Comparison of ENCODE assay signal across 8 cellular contexts in the genomic region with DNA sequence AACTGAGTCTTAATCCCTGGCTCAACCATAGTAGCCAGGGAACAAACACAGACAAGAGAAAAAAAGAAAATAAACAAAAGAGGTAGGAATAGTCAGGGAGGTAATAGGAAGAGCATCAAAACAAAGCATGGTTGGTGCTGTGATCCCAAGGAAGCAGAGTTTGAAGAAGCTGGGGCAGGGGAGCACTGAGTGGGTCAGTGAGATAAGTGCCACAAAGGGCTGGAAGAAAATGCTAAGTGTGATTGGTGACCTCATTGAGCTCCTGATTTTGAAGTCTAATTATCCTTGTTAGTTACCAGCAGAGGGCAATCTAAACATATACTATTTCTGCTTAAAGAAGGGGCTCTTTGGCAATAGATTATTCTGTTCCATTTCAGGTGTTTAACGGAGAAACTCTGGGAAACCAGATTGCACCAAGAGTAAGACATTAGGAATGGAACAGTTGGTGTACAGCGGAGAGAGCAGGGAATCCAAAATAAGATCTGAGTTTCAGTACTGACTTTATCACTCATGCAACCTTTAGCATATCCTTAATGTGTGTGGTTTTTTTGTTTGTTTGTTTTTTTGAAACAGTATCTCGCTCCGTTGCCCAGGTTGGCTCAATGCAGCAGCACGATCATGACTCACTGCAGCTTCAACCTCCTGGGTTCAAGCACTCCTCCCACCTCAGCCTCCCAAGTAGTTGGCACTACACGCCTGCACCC. TPM values are rescaled to one million over a fixed set of nuclear protein-coding genes. Genes with fewer than 3 reads are reported as not detected.
DNase-seq lines count a peak whose midpoint lies in the region; ATAC-seq and TF ChIP-seq lines count a peak whose summit lies in the region.

No MANE protein-coding gene starts in this region.

- H3K36me3 Mint-ChIP-seq in H9 (ENCODE audit: insufficient read depth in 1 of 3, low read depth in 3 of 3) (peaks cover 0 to 6% (median 0%) of the 10 kb centered on the region in 3 experiments; a peak in 3 of 7 replicates), WTC11 (peaks cover 6% of the 10 kb centered on the region; the same call in 1 of the 2 replicates)
- H3K36me3 Mint-ChIP-seq in stimulated activated effector memory CD8-positive, alpha-beta T cell treated with anti-CD3 and anti-CD28 coated beads, Interleukin-12 subunit alpha, Interleukin-12 subunit beta, amount 100 ng/mL, for 72 hours: peaks cover 18% of the 10 kb centered on the region

- H2AFZ ChIP-seq in H9 (ENCODE audit: low read length): no peak overlapping the region

- DNase-seq in DMS79 treated with DMSO at 0.1 percent for 48 hours (lab: John Stamatoyannopoulos, UW): peak; percentile 43
- DNase-seq in H9: no peak
- DNase-seq in NCI-H2196 treated with DMSO at 0.1 percent for 48 hours (lab: John Stamatoyannopoulos, UW; ENCODE audit: unreplicated experiment): peak; percentile 72
- no peak for DNase-seq in WTC11 (ENCODE audit: low spot score)
- DNase-seq in left cardiac atrium: no peak
- no peak for DNase-seq in stimulated activated effector memory CD8-positive, alpha-beta T cell treated with anti-CD3 and anti-CD28 coated beads, Interleukin-12 subunit alpha, Interleukin-12 subunit beta, amount 100 ng/mL, for 72 hours (ENCODE audit: low spot score in 2 of 2)
- no peak for DNase-seq in activated CD4-positive, alpha-beta T cell treated with anti-CD3 and anti-CD28 coated beads for 4 hours
- DNase-seq in central memory CD4-positive, alpha-beta T cell: no peak

- no peak overlapping the region for H3K18ac ChIP-seq in H9 (ENCODE audit: insufficient read length, low read depth, low read length)

- no peak overlapping the region for H2BK20ac ChIP-seq in H9 (ENCODE audit: low read depth, low read length, poor library complexity, severe bottlenecking)

- H3K4me1 Mint-ChIP-seq in H9 (peaks cover 4 to 5% of the 10 kb centered on the region in 2 experiments), WTC11 (peaks cover 4% of the 10 kb centered on the region; the same call in 1 of the 2 replicates)
- H3K4me1 Mint-ChIP-seq in stimulated activated effector memory CD8-positive, alpha-beta T cell treated with anti-CD3 and anti-CD28 coated beads, Interleukin-12 subunit alpha, Interleukin-12 subunit beta, amount 100 ng/mL, for 72 hours: no peaks in the 10 kb centered on the region

- H3K27ac ChIP-seq in H9 (ENCODE audit: insufficient read length, low read depth, low read length): no peak overlapping the region

- no peaks in the 10 kb centered on the region for H3K79me1 ChIP-seq in H9 (ENCODE audit: insufficient read depth, low read depth, low read length, poor library complexity, severe bottlenecking)

- H3K4me1 ChIP-seq in H9 (ENCODE audit: insufficient read depth, low read length): no peaks in the 10 kb centered on the region

- H3K56ac ChIP-seq in H9 (ENCODE audit: insufficient read length, low read depth, low read length): no peak overlapping the region

- H2BK12ac ChIP-seq in H9 (ENCODE audit: insufficient read length, low read depth, low read length): no peak overlapping the region

- no peak overlapping the region for H3K4me3 Mint-ChIP-seq in H9
- H3K4me3 Mint-ChIP-seq in WTC11: no peak overlapping the region
- no peak overlapping the region for H3K4me3 Mint-ChIP-seq in stimulated activated effector memory CD8-positive, alpha-beta T cell treated with anti-CD3 and anti-CD28 coated beads, Interleukin-12 subunit alpha, Interleukin-12 subunit beta, amount 100 ng/mL, for 72 hours

- no peak overlapping the region for H3K9ac ChIP-seq in H9 (ENCODE audit: extremely low read depth, insufficient read length, low read length)

- no peaks in the 10 kb centered on the region for H4K20me1 ChIP-seq in H9 (ENCODE audit: control insufficient read depth, insufficient read depth, insufficient read length)

- no peaks in the 10 kb centered on the region for H3K9me3 ChIP-seq in H9 (ENCODE audit: control insufficient read depth, low read depth, low read length)

- TF ChIP-seq CTCF in H9 (conservative IDR thresholded peaks at IDR 0.05) (peak; percentile 72), WTC11 (IDR thresholded peaks at IDR 0.05) (no peak)

- POLR2A ChIA-PET in WTC11 (lab: Charles Lee): interaction anchor here (1.0 kb wide), 1 partner anchor 41 kb away, joined by 6 read pairs; no protein-coding TSS in a partner anchor

- H3K27me3 ChIP-seq in H9 (ENCODE audit: insufficient read depth, low read length): no peaks in the 10 kb centered on the region

- no peak overlapping the region for H4K91ac ChIP-seq in H9 (ENCODE audit: insufficient read length, low read depth, low read length)

- H3K9me3 Mint-ChIP-seq in H9: no peaks in the 10 kb centered on the region
- H3K9me3 Mint-ChIP-seq in WTC11: no peaks in the 10 kb centered on the region
- no peaks in the 10 kb centered on the region for H3K9me3 Mint-ChIP-seq in stimulated activated effector memory CD8-positive, alpha-beta T cell treated with anti-CD3 and anti-CD28 coated beads, Interleukin-12 subunit alpha, Interleukin-12 subunit beta, amount 100 ng/mL, for 72 hours

- H4K8ac ChIP-seq in H9 (replicated peaks; ENCODE audit: insufficient read length, low read depth, low read length): no peak overlapping the region

- H3K14ac ChIP-seq in H9 (ENCODE audit: insufficient read depth, low read length): no peak overlapping the region

- H3K27ac Mint-ChIP-seq in H9 (peak overlapping the region in 2 of 3 experiments; percentile 50 to 78; a peak in 4 of 7 replicates), WTC11 (peak overlapping the region; percentile 76)
- H3K27ac Mint-ChIP-seq in stimulated activated effector memory CD8-positive, alpha-beta T cell treated with anti-CD3 and anti-CD28 coated beads, Interleukin-12 subunit alpha, Interleukin-12 subunit beta, amount 100 ng/mL, for 72 hours: peak overlapping the region; percentile 24

- no peak overlapping the region for H3T11ph ChIP-seq in H9 (ENCODE audit: low read length)

- H3K23me2 ChIP-seq in H9 (ENCODE audit: insufficient read length, low read depth, low read length, poor library complexity, severe bottlenecking): no peaks in the 10 kb centered on the region

- no peak overlapping the region for H3K4ac ChIP-seq in H9 (ENCODE audit: low read depth, low read length)

- H4K5ac ChIP-seq in H9 (ENCODE audit: insufficient read length, low read depth, low read length): no peak overlapping the region

- no peak overlapping the region for H2BK120ac ChIP-seq in H9 (ENCODE audit: low read depth, low read length, poor library complexity, severe bottlenecking)

- no peaks in the 10 kb centered on the region for H3K27me3 Mint-ChIP-seq in H9 (ENCODE audit: low read depth)
- no peaks in the 10 kb centered on the region for H3K27me3 Mint-ChIP-seq in WTC11 (ENCODE audit: low read depth)

- no peak overlapping the region for H3K4me2 ChIP-seq in H9 (ENCODE audit: insufficient read depth, insufficient read length, low read length)

- ATAC-seq in WTC11 (peak; percentile 86), left cardiac atrium (peak; percentile 72 to 82)
- peak; percentile 45 for ATAC-seq in stimulated activated effector memory CD8-positive, alpha-beta T cell treated with anti-CD3 and anti-CD28 coated beads, Interleukin-12 subunit alpha, Interleukin-12 subunit beta, amount 100 ng/mL, for 72 hours

- no peak overlapping the region for H3K23ac ChIP-seq in H9 (ENCODE audit: insufficient read length, low read depth, low read length)

- no peak overlapping the region for H2AK5ac ChIP-seq in H9 (ENCODE audit: insufficient read length, low read length)

- no CpG with 5 or more reads among the region's 6 CpGs for WGBS in H9 (ENCODE audit: extremely low coverage, insufficient read length, low lambda C conversion rate)

- no peak overlapping the region for H2BK5ac ChIP-seq in H9 (ENCODE audit: insufficient read length, low read length)

- CTCF ChIA-PET in WTC11 (lab: Charles Lee): interaction anchor here (0.6 to 2.1 kb wide), 55 partner anchors 9 to 611 kb away, joined by 3 to 44 read pairs (median 4); partner anchors contain the start of gene KIAA1614

- H2BK15ac ChIP-seq in H9 (ENCODE audit: low read depth, low read length): no peak overlapping the region

- H3K79me2 ChIP-seq in H9 (ENCODE audit: insufficient read depth, low read length): no peaks in the 10 kb centered on the region

- intact Hi-C loops in left cardiac atrium (cut with DNase I): loop anchor here (2.0 to 5.0 kb wide), 3 partner anchors 260 to 285 kb away; no protein-coding TSS in a partner anchor

TF ChIP-seq in WTC11, 78 proteins besides CTCF, POLR2A, EP300 and RAD21 (continues in another document):
- TF ChIP-seq HMGA2 (CRISPR knock-in tag; IDR thresholded peaks at IDR 0.05) (no peak), SMAD4 (CRISPR knock-in tag; IDR thresholded peaks at IDR 0.05) (no peak), KAT7 (CRISPR knock-in tag; IDR thresholded peaks at IDR 0.05; ENCODE audit: borderline replicate concordance) (no peak), FOXP4 (CRISPR knock-in tag; IDR thresholded peaks at IDR 0.05) (no peak), GTF2I (CRISPR knock-in tag; conservative IDR thresholded peaks at IDR 0.05) (no peak), ZNF416 (CRISPR knock-in tag; IDR thresholded peaks at IDR 0.05) (no peak), ZNF138 (CRISPR knock-in tag; conservative IDR thresholded peaks at IDR 0.05) (no peak)
- TF ChIP-seq, protein P1, sequence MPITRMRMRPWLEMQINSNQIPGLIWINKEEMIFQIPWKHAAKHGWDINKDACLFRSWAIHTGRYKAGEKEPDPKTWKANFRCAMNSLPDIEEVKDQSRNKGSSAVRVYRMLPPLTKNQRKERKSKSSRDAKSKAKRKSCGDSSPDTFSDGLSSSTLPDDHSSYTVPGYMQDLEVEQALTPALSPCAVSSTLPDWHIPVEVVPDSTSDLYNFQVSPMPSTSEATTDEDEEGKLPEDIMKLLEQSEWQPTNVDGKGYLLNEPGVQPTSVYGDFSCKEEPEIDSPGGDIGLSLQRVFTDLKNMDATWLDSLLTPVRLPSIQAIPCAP (CRISPR knock-in tag; IDR thresholded peaks at IDR 0.05): no peak

RNA-seq across cellular contexts. Expression of gene KIAA1614, which starts 30.7 kb away (rescaled TPM):
- total RNA-seq in H9 (2021) (0.88 and 1.3 TPM in 2 replicates), WTC11 (2021) (1.8 to 3.3 TPM (median 2.1 TPM) in 3 replicates), left cardiac atrium (1 to 10 TPM; 8.2 to 9.3 TPM)

Comparison
In these comparisons a context has a peak if more than half of its experiments do, and no peak if none do; other contexts are left out.
1. DNase-seq: peak in DMS79 treated with DMSO at 0.1 percent for 48 hours (single experiment) and NCI-H2196 treated with DMSO at 0.1 percent for 48 hours (single experiment); none in H9 (single experiment), WTC11 (single experiment), left cardiac atrium (single experiment), stimulated activated effector memory CD8-positive, alpha-beta T cell treated with anti-CD3 and anti-CD28 coated beads, Interleukin-12 subunit alpha, Interleukin-12 subunit beta, amount 100 ng/mL, for 72 hours (0 of 2), activated CD4-positive, alpha-beta T cell treated with anti-CD3 and anti-CD28 coated beads for 4 hours (0 of 2) and central memory CD4-positive, alpha-beta T cell (single experiment).
2. H3K27ac Mint-ChIP-seq: peak in every context shown above with its lines; median percentile 76 in WTC11; 64 in H9; 24 in stimulated activated effector memory CD8-positive, alpha-beta T cell treated with anti-CD3 and anti-CD28 coated beads, Interleukin-12 subunit alpha, Interleukin-12 subunit beta, amount 100 ng/mL, for 72 hours.
3. Peak in every context shown above with its lines, with median percentiles within 50 percentile points of each other: ATAC-seq.